Comparison of ENCODE assay signal across 14 cellular contexts in genomic region chr1:18884727-18885126, GRCh38. TPM values are rescaled to one million over a fixed set of nuclear protein-coding genes. Genes with fewer than 3 reads are reported as not detected.
DNase-seq lines count a peak whose midpoint lies in the region; ATAC-seq and TF ChIP-seq lines count a peak whose summit lies in the region.
"Had no signal": no experiment of that assay in that cellular context is flagged by ENCODE, and none has a peak within 500 bp of the region (broad histone marks: within the 10 kb centered on the region; RNA-seq: fewer than 3 reads in every experiment).

No MANE protein-coding gene starts in this region.

- H3F3A ChIP-seq in PC-3 (ENCODE audit: low read length, unreplicated experiment): no peaks in the 10 kb centered on the region

- TF ChIP-seq POLR2A in gastrocnemius medialis (IDR thresholded peaks at IDR 0.05): no peak

- no peak overlapping the region for H2AFZ ChIP-seq in PC-3 (ENCODE audit: low read length)
- H2AFZ ChIP-seq: GM23338 had no signal

- no peaks in the 10 kb centered on the region for H3K4me1 ChIP-seq in PC-3 (ENCODE audit: insufficient read depth, low read length)
- H3K4me1 ChIP-seq in gastrocnemius medialis: peaks cover 21 to 31% of the 10 kb centered on the region in 2 donors

- no peaks in the 10 kb centered on the region for H3K36me3 Mint-ChIP-seq in neural crest cell (ENCODE audit: low read depth)
- H3K36me3 Mint-ChIP-seq: CD4-positive, alpha-beta memory T cell had no signal

- ATAC-seq in PC-3 (peak; percentile 16; the same call in 1 of the 2 replicates), gastrocnemius medialis (no peak)

- H3K79me2 ChIP-seq in PC-3 (ENCODE audit: low read length): no peaks in the 10 kb centered on the region

- H3K9ac ChIP-seq in PC-3 (ENCODE audit: low read length): no peak overlapping the region

- H3K9me2 ChIP-seq in PC-3 (replicated peaks; ENCODE audit: low read length): no peaks in the 10 kb centered on the region

- H3K27ac Mint-ChIP-seq in neural crest cell (ENCODE audit: unreplicated experiment): peak overlapping the region; percentile 72
- H3K27ac Mint-ChIP-seq: GM23338 had no signal

- no peak for TF ChIP-seq CTCF in PC-3 (conservative IDR thresholded peaks at IDR 0.05; ENCODE audit: low read depth, low read length)
- TF ChIP-seq CTCF in neural crest cell (conservative IDR thresholded peaks at IDR 0.05): no peak
- no peak for TF ChIP-seq CTCF in gastrocnemius medialis (IDR thresholded peaks at IDR 0.05 in 4 of 5, conservative IDR thresholded peaks at IDR 0.05 in 1 of 5)

- no peaks in the 10 kb centered on the region for H3K27me3 Mint-ChIP-seq in neural crest cell (ENCODE audit: low read depth)
- H3K27me3 Mint-ChIP-seq: CD4-positive, alpha-beta memory T cell had no signal

- no peaks in the 10 kb centered on the region for H3K9me3 Mint-ChIP-seq in neural crest cell
- H3K9me3 Mint-ChIP-seq: CD4-positive, alpha-beta memory T cell; GM23338; H9 had no signal

- H3K27me3 ChIP-seq in PC-3 (ENCODE audit: low read length) (no peaks in the 10 kb centered on the region), gastrocnemius medialis (no peaks in the 10 kb centered on the region)
- H3K27me3 ChIP-seq: BE2C had no signal

- no peak overlapping the region for H3K4me2 ChIP-seq in PC-3 (ENCODE audit: low read length)
- H3K4me2 ChIP-seq: GM23338 had no signal

- CTCF ChIA-PET in PC-3 (lab: Charles Lee): interaction anchor here (0.6 kb wide), 1 partner anchor 10 kb away, joined by 4 read pairs; no protein-coding TSS in a partner anchor

- DNase-seq in G401 (ENCODE audit: low spot score) (peak; percentile 56), PC-3 (no peak), cerebellar cortex (ENCODE audit: low spot score) (peak; percentile 36), neural crest cell (ENCODE audit: low read depth, low spot score) (no peak), cerebellar nuclear complex (lab: John Stamatoyannopoulos, UW) (no peak), gastrocnemius medialis (no peak), NCI-H2227 treated with DMSO at 0.1 percent for 48 hours (lab: John Stamatoyannopoulos, UW) (no peak)
- no peak for DNase-seq in activated CD4-positive, alpha-beta T cell treated with anti-CD3 and anti-CD28 coated beads, Interleukin-2, amount 50 U/mL, for 1 hour

- H3K4me3 Mint-ChIP-seq in neural crest cell: no peak overlapping the region
- H3K4me3 Mint-ChIP-seq: CD4-positive, alpha-beta memory T cell; GM23338; H9 had no signal

- in situ Hi-C loops in G401 (cut with HindIII; ENCODE audit: low sequenced_read_pairs): no loop called here
- in situ Hi-C loops in gastrocnemius medialis (cut with MboI; ENCODE audit: low sequenced_read_pairs in 4 of 4): no loop called here

- H3K9me3 ChIP-seq in PC-3 (ENCODE audit: low read length): no peaks in the 10 kb centered on the region
- no peaks in the 10 kb centered on the region for H3K9me3 ChIP-seq in gastrocnemius medialis
- H3K9me3 ChIP-seq: BE2C had no signal

- no peaks in the 10 kb centered on the region for H4K20me1 ChIP-seq in PC-3 (ENCODE audit: low read length)

- no peaks in the 10 kb centered on the region for H3K4me1 Mint-ChIP-seq in neural crest cell
- H3K4me1 Mint-ChIP-seq: GM23338 had no signal

- H3K4me3 ChIP-seq in PC-3 (ENCODE audit: low read length) (no peak overlapping the region), gastrocnemius medialis (no peak overlapping the region)
- H3K4me3 ChIP-seq: GM23338 had no signal

- intact Hi-C loops in PC-3 (cut with micrococcal nuclease): loop anchor here (1.0 kb wide), 1 partner anchor 212 kb away; no protein-coding TSS in a partner anchor
- intact Hi-C loops in gastrocnemius medialis (cut with DNase I; ENCODE audit: low total_unique reads): loop anchor here (1.0 to 5.0 kb wide), 3 partner anchors 28 to 1792 kb away; no protein-coding TSS in a partner anchor

- POLR2A ChIA-PET in PC-3 (lab: Charles Lee; ENCODE audit: unreplicated experiment): no interaction called here

- BruUV-seq in PC-3 (replicated peaks; lab: Mats Ljungman, UMichigan): no TSS peak

- H3K27ac ChIP-seq in PC-3 (ENCODE audit: low read length) (no peak overlapping the region), gastrocnemius medialis (no peak overlapping the region)
- H3K27ac ChIP-seq: C4-2B had no signal

- H3K36me3 ChIP-seq in PC-3 (ENCODE audit: low read depth, low read length) (no peaks in the 10 kb centered on the region), gastrocnemius medialis (peaks cover 0 to 9% of the 10 kb centered on the region in 2 donors)
- H3K36me3 ChIP-seq: BE2C had no signal

RNA-seq across cellular contexts. Expression of gene ALDH4A1, which starts 17.6 kb away (rescaled TPM):
- total RNA-seq in G401 (2014; rRNA removed; shearing (Covaris generic)): 40.5 and 51.4 TPM in 2 replicates
- total RNA-seq in PC-3 (2014; rRNA removed): 18.1 and 24.9 TPM in 2 replicates
- 18.4 and 19.5 TPM in 2 replicates for total RNA-seq in neural crest cell
- 10 to 100 TPM; 22.8 to 35.3 (median 31.4) TPM for total RNA-seq in gastrocnemius medialis

RNA-seq across cellular contexts. Expression of gene TAS1R2, which starts 25.3 kb away (rescaled TPM):
- not detected in 2 replicates for total RNA-seq in G401 (2014; rRNA removed; shearing (Covaris generic))
- total RNA-seq in PC-3 (2014; rRNA removed) (not detected in 2 replicates), neural crest cell (not detected in 2 replicates), gastrocnemius medialis (not detected)
- total RNA-seq: CD4-positive, alpha-beta memory T cell; GM23338; H9; HT1080 had no signal

Comparison
In these comparisons a context has a peak if more than half of its experiments do, and no peak if none do; other contexts are left out.
1. DNase-seq: peak in G401 (single experiment) and cerebellar cortex (single experiment); none in PC-3 (single experiment), neural crest cell (single experiment), cerebellar nuclear complex (0 of 2), gastrocnemius medialis (0 of 2), NCI-H2227 treated with DMSO at 0.1 percent for 48 hours (single experiment) and activated CD4-positive, alpha-beta T cell treated with anti-CD3 and anti-CD28 coated beads, Interleukin-2, amount 50 U/mL, for 1 hour (single experiment).